In genomic region chr4:57163530-57164459, GRCh38 we compare ENCODE assay signal across 8 cellular contexts. TPM values are rescaled to one million over a fixed set of nuclear protein-coding genes. Genes with fewer than 3 reads are reported as not detected.
DNase-seq lines count a peak whose midpoint lies in the region; ATAC-seq, FAIRE-seq and TF ChIP-seq lines count a peak whose summit lies in the region.

No MANE protein-coding gene starts in this region.

- peak; percentile 71 for FAIRE-seq in HepG2 (lab: Jason Lieb, UNC)

- H3K27me3 ChIP-seq in BJ (ENCODE audit: control insufficient read depth, insufficient read depth, low read length): peaks cover 8% of the 10 kb centered on the region
- H3K27me3 ChIP-seq in HepG2 (ENCODE audit: control insufficient read depth in 1 of 2, insufficient read depth in 2 of 2, low read length in 2 of 2): peaks cover 2 to 5% of the 10 kb centered on the region in 2 experiments; a peak in 4 of 5 replicates

- peaks cover 13% of the 10 kb centered on the region; the same call in 1 of the 2 replicates for H3K4me1 ChIP-seq in HepG2 (ENCODE audit: insufficient read depth, low read length)

- no peaks in the 10 kb centered on the region for H4K20me1 ChIP-seq in HepG2 (ENCODE audit: insufficient read depth, low read length)

- H3K9me3 ChIP-seq in HepG2 (ENCODE audit: low read length): no peaks in the 10 kb centered on the region

- TF ChIP-seq CTCF in BJ (IDR thresholded peaks at IDR 0.05; ENCODE audit: insufficient read depth, low read depth, low read length) (peak; percentile 97), HepG2 (CRISPR knock-in tag; IDR thresholded peaks at IDR 0.05) (peak; percentile 88)

- H3K4me2 ChIP-seq in HepG2 (ENCODE audit: low read depth, low read length): peak overlapping the region; percentile 100

- ATAC-seq in HG03442 (IDR thresholded peaks at IDR 0.05; ENCODE audit: unreplicated experiment) (peak; percentile 94), HepG2 (peak; percentile 99)

- intact Hi-C loops in HepG2 (cut with micrococcal nuclease; ENCODE audit: unreplicated experiment): loop anchor here (1.0 to 2.0 kb wide), 2 partner anchors 47 to 125 kb away; no protein-coding TSS in a partner anchor

- WGBS in HepG2 (ENCODE audit: low lambda C conversion rate): 4% methylated on average over 32 of the region's 61 CpGs

- H3K9ac ChIP-seq in HepG2 (ENCODE audit: insufficient read depth, low read depth, low read length): peak overlapping the region; percentile 38; the same call in 1 of the 2 replicates

- in situ Hi-C loops in HepG2 (cut with HindIII; ENCODE audit: extremely low pct_ligation_motif_present, low pct_unique_long_range_greater_than_20kb): no loop called here

- H3K36me3 ChIP-seq in BJ (ENCODE audit: control insufficient read depth, insufficient read depth, low read length) (no peaks in the 10 kb centered on the region), HepG2 (replicated peaks in 1 of 2; ENCODE audit: control insufficient read depth in 1 of 2, insufficient read depth in 2 of 2, low read length in 2 of 2) (no peaks in the 10 kb centered on the region)

- no peak overlapping the region for H3K27ac ChIP-seq in HepG2 (ENCODE audit: extremely low read length, insufficient read depth, low read length)

- peak; percentile 79 for TF ChIP-seq RAD21 in HepG2 (CRISPR knock-in tag; IDR thresholded peaks at IDR 0.05)

- no peak overlapping the region for H2AFZ ChIP-seq in HepG2 (ENCODE audit: low read length)

- DNase-seq in BJ (ENCODE audit: low read depth): no peak
- peak; percentile 48 for DNase-seq in GM19240 (ENCODE audit: insufficient read length, low spot score)
- peak; percentile 84 to 87 for DNase-seq in NCI-H524 (lab: John Stamatoyannopoulos, UW)
- peak; percentile 63 for DNase-seq in activated CD4-positive, alpha-beta T cell treated with anti-CD3 and anti-CD28 coated beads, Interleukin-2, amount 50 U/mL, for 1 hour
- peak; percentile 90 for DNase-seq in dermis blood vessel endothelial cell
- DNase-seq in HepG2 (ENCODE audit: low spot score): peak; percentile 68
- peak; percentile 48 for DNase-seq in stimulated activated CD4-positive, alpha-beta T cell treated with anti-CD3 and anti-CD28 coated beads, Interleukin-2, amount 100 ng/mL, for 4 hours (ENCODE audit: low read depth)

- no peak for TF ChIP-seq POLR2A in HepG2 (IDR thresholded peaks at IDR 0.05; ENCODE audit: insufficient read depth in 1 of 2, low read depth in 2 of 2, low read length in 2 of 2)

- BruUV-seq in HepG2 (replicated peaks; lab: Mats Ljungman, UMichigan): no TSS peak

- CTCF ChIA-PET in BJ (lab: Yijun Ruan, JAX) (interaction anchor here (0.5 to 4.4 kb wide), 78 partner anchors 8 to 1826 kb away, joined by 3 to 55 read pairs (median 4); partner anchors contain the start of genes IGFBP7 and NOA1), HepG2 (lab: Yijun Ruan, JAX; ENCODE audit: low intra/inter-chr PET ratio, low total read pairs) (interaction anchor here (1.0 to 2.2 kb wide), 3 partner anchors 47 to 126 kb away, joined by 4 to 15 read pairs (median 11); no protein-coding TSS in a partner anchor)

- H3K79me2 ChIP-seq in HepG2 (ENCODE audit: insufficient read depth, low read length): no peaks in the 10 kb centered on the region

- TF ChIP-seq EP300 in HepG2 (IDR thresholded peaks at IDR 0.05; ENCODE audit: low read depth in 2 of 2, low read length in 2 of 2) (no peak), HepG2 (CRISPR knock-in tag; IDR thresholded peaks at IDR 0.05; ENCODE audit: borderline replicate concordance) (no peak)

- POLR2A ChIA-PET in BJ (lab: Charles Lee): interaction anchor here (0.6 kb wide), 3 partner anchors 66 to 126 kb away, joined by 3 to 6 read pairs (median 3); no protein-coding TSS in a partner anchor
- POLR2A ChIA-PET in HepG2 (lab: Yijun Ruan, JAX): interaction anchor here (0.5 to 0.9 kb wide), 2 partner anchors 10 to 185 kb away, joined by 3 to 6 read pairs; partner anchors contain the start of gene POLR2B

- H3K4me3 ChIP-seq in BJ (ENCODE audit: low read depth, low read length) (peak overlapping the region; percentile 51), HepG2 (replicated peaks in 1 of 3; ENCODE audit: insufficient read depth in 1 of 3, low read depth in 2 of 3, low read length in 3 of 3) (peak overlapping the region; percentile 48 to 74 (median 59); a peak in 5 of 6 replicates)

TF ChIP-seq in HepG2, 621 proteins besides CTCF, POLR2A, EP300 and RAD21 (continues in another document):
- no peak for TF ChIP-seq THAP11 (CRISPR knock-in tag; IDR thresholded peaks at IDR 0.05)
- TF ChIP-seq MATR3 (CRISPR knock-in tag; IDR thresholded peaks at IDR 0.05): no peak
- TF ChIP-seq SPEN (CRISPR knock-in tag; IDR thresholded peaks at IDR 0.05; ENCODE audit: low read depth): peak; percentile 45; the same call in 1 of the 2 replicates
- 0 out of 2 replicates have a peak, but pooled peaks have one; percentile 11 for TF ChIP-seq MAZ (IDR thresholded peaks at IDR 0.05; ENCODE audit: borderline replicate concordance, low read depth, low read length)
- TF ChIP-seq MAZ (CRISPR knock-in tag; IDR thresholded peaks at IDR 0.05; ENCODE audit: low read depth): peak; percentile 33; the same call in 1 of the 2 replicates
- no peak for TF ChIP-seq ZBTB3 (CRISPR knock-in tag; IDR thresholded peaks at IDR 0.05; ENCODE audit: borderline replicate concordance, low read depth)
- TF ChIP-seq THAP7 (CRISPR knock-in tag; IDR thresholded peaks at IDR 0.05): no peak
- TF ChIP-seq MAX (IDR thresholded peaks at IDR 0.05): peak; percentile 67
- TF ChIP-seq TEAD2 (CRISPR knock-in tag; IDR thresholded peaks at IDR 0.05): no peak
- TF ChIP-seq ZNF333 (CRISPR knock-in tag; IDR thresholded peaks at IDR 0.05; ENCODE audit: borderline replicate concordance): 0 out of 2 replicates have a peak, but pooled peaks have one; percentile 66
- TF ChIP-seq BHLHE40 (IDR thresholded peaks at IDR 0.05; ENCODE audit: low read length): 0 out of 2 replicates have a peak, but pooled peaks have one; percentile 13
- TF ChIP-seq FOXA3 (CRISPR knock-in tag; IDR thresholded peaks at IDR 0.05): 0 out of 2 replicates have a peak, but pooled peaks have one; percentile 6
- peak; percentile 76; the same call in 1 of the 2 replicates for TF ChIP-seq ZNF572 (CRISPR knock-in tag; IDR thresholded peaks at IDR 0.05)
- TF ChIP-seq YY1 (IDR thresholded peaks at IDR 0.05; ENCODE audit: insufficient read depth, insufficient replicate concordance, low read depth, low read length): peak; percentile 12
- TF ChIP-seq SP4 (CRISPR knock-in tag; IDR thresholded peaks at IDR 0.05): peak; percentile 20; the same call in 1 of the 2 replicates
- TF ChIP-seq ATF5 (CRISPR knock-in tag; IDR thresholded peaks at IDR 0.05; ENCODE audit: low read depth): no peak
- TF ChIP-seq ZNF83 (CRISPR knock-in tag; IDR thresholded peaks at IDR 0.05; ENCODE audit: borderline replicate concordance): no peak

RNA-seq across cellular contexts. Expression of gene IGFBP7, which starts 53.6 kb away (rescaled TPM):
- polyA plus RNA-seq in BJ (2011; rRNA removed) (1,691 and 2,028 TPM in 2 replicates), HepG2 (2011; rRNA removed) (1.3 and 1.6 TPM in 2 replicates)
- 79.6 and 89.6 TPM in 2 replicates for polyA minus RNA-seq in BJ (2011; rRNA and poly(A)+ RNA removed)
- total RNA-seq in dermis blood vessel endothelial cell (1,318 and 2,129 TPM in 2 replicates), HepG2 (2016; rRNA removed; fragmentation: Illumina TruSeq; extraction: Trizol) (0.32 and 1.1 TPM in 2 replicates)
- 0.30 TPM in 1 of 2 replicates, not detected in the other for total RNA-seq in HepG2 (2016; cell fraction: cytosol; rRNA removed; fragmentation: Illumina TruSeq; extraction: Trizol; ENCODE audit: low read depth)
- 0.46 and 0.52 TPM in 2 replicates for total RNA-seq in HepG2 (2016; cell fraction: insoluble cytoplasmic fraction; rRNA removed; fragmentation: Illumina TruSeq; extraction: Trizol)
- total RNA-seq in HepG2 (2016; cell fraction: membrane; rRNA removed; fragmentation: Illumina TruSeq; extraction: Trizol): not detected in 2 replicates
- total RNA-seq in HepG2 (2016; cell fraction: nucleus; rRNA removed; fragmentation: Illumina TruSeq; extraction: Trizol): 0.93 and 0.94 TPM in 2 replicates
- 0.96 and 1.2 TPM in 2 replicates for polyA plus RNA-seq in HepG2 (2011; cell fraction: cytosol; rRNA removed)
- 0.83 and 1.3 TPM in 2 replicates for polyA plus RNA-seq in HepG2 (2011; cell fraction: nucleus; rRNA removed)
- polyA plus RNA-seq in HepG2 (2012): 0.36 and 0.42 TPM in 2 replicates
- 0.14 and 0.24 TPM in 2 replicates for polyA plus RNA-seq in HepG2 (2016; cell fraction: cytosol; fragmentation: Illumina TruSeq; extraction: Trizol; ENCODE audit: low read depth)
- 0.52 and 0.59 TPM in 2 replicates for polyA plus RNA-seq in HepG2 (2016; cell fraction: insoluble cytoplasmic fraction; fragmentation: Illumina TruSeq; extraction: Trizol; ENCODE audit: low read depth)
- polyA plus RNA-seq in HepG2 (2016; cell fraction: membrane; fragmentation: Illumina TruSeq; extraction: Trizol; ENCODE audit: low read depth): 0.27 and 0.38 TPM in 2 replicates
- polyA plus RNA-seq in HepG2 (2016; cell fraction: nucleus; fragmentation: Illumina TruSeq; extraction: Trizol; ENCODE audit: insufficient read depth, low read depth): 1.6 and 1.9 TPM in 2 replicates
- polyA minus RNA-seq in HepG2 (2011; rRNA and poly(A)+ RNA removed; ENCODE audit: low replicate concordance): 0.62 and 1.8 TPM in 2 replicates
- polyA minus RNA-seq in HepG2 (2011; cell fraction: cytosol; rRNA and poly(A)+ RNA removed): 0.53 and 1.3 TPM in 2 replicates
- polyA minus RNA-seq in HepG2 (2011; cell fraction: nucleus; rRNA and poly(A)+ RNA removed): not detected in 2 replicates

Comparison
In these comparisons a context has a peak if more than half of its experiments do, and no peak if none do; other contexts are left out.
1. RNA of gene IGFBP7, which starts 53.6 kb away (total RNA-seq): 1,318 to 2,129 TPM in dermis blood vessel endothelial cell; 0.30 to 1.1 TPM in HepG2; every median in the first group is over 100 times any median in the second.